Comparison of ENCODE assay signal across 2 cellular contexts in the genomic region with DNA sequence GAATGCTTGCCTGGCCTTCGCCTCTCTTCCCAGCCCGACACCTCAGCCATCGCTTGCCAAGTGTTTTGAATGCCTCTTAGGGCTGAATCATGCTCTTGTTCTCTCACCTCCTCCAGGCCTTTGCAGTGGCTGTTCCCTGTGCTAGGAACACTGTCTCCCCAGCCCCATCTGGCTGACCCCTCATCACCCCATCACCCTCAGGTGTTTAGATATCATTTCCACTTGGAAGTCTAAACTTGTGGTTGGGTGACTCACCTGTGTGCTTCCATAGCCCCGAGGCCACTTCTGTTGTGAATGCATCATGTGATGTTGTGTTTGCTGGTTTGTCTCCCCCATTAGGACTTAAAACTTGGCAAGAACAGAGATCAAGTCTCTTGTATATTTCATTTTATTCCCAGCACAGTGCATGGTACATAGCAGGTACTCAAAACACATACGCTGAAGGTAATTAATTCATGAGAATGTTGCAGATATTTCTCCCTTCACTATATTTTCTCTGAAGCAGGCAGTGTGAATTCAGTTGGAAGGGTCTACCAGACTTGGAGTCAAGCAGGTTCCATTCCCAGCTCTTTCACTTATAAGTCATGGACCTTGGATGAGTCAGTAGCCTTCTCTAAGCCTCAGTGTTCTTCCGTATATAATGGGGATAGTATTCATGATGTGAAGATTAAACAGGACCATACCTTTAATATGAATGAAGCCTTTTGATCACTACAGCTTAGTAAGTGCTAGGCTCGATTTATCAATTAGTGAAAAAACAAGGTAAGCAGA.
TF ChIP-seq lines count a peak whose summit lies in the region.

No MANE protein-coding gene starts in this region.

TF ChIP-seq in IMR-90, 13 proteins besides CTCF, POLR2A, EP300 and RAD21:
- TF ChIP-seq BHLHE40 (IDR thresholded peaks at IDR 0.05; ENCODE audit: low read depth, low read length): no peak
TF ChIP-seq in IMR-90: peak in this region for 0.

TF ChIP-seq in SK-N-SH, 30 proteins besides CTCF, POLR2A, EP300 and RAD21:
- TF ChIP-seq MEF2A (IDR thresholded peaks at IDR 0.05; ENCODE audit: borderline replicate concordance, low read depth): no peak
- no peak for TF ChIP-seq EZH2phosphoT487 (IDR thresholded peaks at IDR 0.05; ENCODE audit: borderline replicate concordance, low read depth)
- TF ChIP-seq, protein P1, sequence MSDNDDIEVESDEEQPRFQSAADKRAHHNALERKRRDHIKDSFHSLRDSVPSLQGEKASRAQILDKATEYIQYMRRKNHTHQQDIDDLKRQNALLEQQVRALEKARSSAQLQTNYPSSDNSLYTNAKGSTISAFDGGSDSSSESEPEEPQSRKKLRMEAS (IDR thresholded peaks at IDR 0.05; ENCODE audit: low read depth): no peak
- TF ChIP-seq MXI1 (IDR thresholded peaks at IDR 0.05; ENCODE audit: low read depth, low read length): no peak
- no peak for TF ChIP-seq GABPA (IDR thresholded peaks at IDR 0.05; ENCODE audit: low read depth)
- TF ChIP-seq FOSL2 (IDR thresholded peaks at IDR 0.05; ENCODE audit: borderline replicate concordance, low read depth): no peak
- TF ChIP-seq, protein P2, sequence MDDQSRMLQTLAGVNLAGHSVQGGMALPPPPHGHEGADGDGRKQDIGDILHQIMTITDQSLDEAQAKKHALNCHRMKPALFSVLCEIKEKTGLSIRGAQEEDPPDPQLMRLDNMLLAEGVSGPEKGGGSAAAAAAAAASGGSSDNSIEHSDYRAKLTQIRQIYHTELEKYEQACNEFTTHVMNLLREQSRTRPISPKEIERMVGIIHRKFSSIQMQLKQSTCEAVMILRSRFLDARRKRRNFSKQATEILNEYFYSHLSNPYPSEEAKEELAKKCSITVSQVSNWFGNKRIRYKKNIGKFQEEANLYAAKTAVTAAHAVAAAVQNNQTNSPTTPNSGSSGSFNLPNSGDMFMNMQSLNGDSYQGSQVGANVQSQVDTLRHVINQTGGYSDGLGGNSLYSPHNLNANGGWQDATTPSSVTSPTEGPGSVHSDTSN (IDR thresholded peaks at IDR 0.05): no peak
- TF ChIP-seq, protein P3, sequence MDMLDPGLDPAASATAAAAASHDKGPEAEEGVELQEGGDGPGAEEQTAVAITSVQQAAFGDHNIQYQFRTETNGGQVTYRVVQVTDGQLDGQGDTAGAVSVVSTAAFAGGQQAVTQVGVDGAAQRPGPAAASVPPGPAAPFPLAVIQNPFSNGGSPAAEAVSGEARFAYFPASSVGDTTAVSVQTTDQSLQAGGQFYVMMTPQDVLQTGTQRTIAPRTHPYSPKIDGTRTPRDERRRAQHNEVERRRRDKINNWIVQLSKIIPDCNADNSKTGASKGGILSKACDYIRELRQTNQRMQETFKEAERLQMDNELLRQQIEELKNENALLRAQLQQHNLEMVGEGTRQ (IDR thresholded peaks at IDR 0.05; ENCODE audit: borderline replicate concordance, low read depth, low read length): no peak
- TF ChIP-seq TAF1 (IDR thresholded peaks at IDR 0.05; ENCODE audit: borderline replicate concordance, low read depth, low read length): no peak
- TF ChIP-seq, protein P4, sequence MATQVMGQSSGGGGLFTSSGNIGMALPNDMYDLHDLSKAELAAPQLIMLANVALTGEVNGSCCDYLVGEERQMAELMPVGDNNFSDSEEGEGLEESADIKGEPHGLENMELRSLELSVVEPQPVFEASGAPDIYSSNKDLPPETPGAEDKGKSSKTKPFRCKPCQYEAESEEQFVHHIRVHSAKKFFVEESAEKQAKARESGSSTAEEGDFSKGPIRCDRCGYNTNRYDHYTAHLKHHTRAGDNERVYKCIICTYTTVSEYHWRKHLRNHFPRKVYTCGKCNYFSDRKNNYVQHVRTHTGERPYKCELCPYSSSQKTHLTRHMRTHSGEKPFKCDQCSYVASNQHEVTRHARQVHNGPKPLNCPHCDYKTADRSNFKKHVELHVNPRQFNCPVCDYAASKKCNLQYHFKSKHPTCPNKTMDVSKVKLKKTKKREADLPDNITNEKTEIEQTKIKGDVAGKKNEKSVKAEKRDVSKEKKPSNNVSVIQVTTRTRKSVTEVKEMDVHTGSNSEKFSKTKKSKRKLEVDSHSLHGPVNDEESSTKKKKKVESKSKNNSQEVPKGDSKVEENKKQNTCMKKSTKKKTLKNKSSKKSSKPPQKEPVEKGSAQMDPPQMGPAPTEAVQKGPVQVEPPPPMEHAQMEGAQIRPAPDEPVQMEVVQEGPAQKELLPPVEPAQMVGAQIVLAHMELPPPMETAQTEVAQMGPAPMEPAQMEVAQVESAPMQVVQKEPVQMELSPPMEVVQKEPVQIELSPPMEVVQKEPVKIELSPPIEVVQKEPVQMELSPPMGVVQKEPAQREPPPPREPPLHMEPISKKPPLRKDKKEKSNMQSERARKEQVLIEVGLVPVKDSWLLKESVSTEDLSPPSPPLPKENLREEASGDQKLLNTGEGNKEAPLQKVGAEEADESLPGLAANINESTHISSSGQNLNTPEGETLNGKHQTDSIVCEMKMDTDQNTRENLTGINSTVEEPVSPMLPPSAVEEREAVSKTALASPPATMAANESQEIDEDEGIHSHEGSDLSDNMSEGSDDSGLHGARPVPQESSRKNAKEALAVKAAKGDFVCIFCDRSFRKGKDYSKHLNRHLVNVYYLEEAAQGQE (IDR thresholded peaks at IDR 0.05; ENCODE audit: low read depth, low read length): no peak
- TF ChIP-seq SMC3 (IDR thresholded peaks at IDR 0.05; ENCODE audit: low read depth, low read length): no peak
- no peak for TF ChIP-seq TCF12 (IDR thresholded peaks at IDR 0.05)
